ENCODE assay signal across 10 cellular contexts in the genomic region with DNA sequence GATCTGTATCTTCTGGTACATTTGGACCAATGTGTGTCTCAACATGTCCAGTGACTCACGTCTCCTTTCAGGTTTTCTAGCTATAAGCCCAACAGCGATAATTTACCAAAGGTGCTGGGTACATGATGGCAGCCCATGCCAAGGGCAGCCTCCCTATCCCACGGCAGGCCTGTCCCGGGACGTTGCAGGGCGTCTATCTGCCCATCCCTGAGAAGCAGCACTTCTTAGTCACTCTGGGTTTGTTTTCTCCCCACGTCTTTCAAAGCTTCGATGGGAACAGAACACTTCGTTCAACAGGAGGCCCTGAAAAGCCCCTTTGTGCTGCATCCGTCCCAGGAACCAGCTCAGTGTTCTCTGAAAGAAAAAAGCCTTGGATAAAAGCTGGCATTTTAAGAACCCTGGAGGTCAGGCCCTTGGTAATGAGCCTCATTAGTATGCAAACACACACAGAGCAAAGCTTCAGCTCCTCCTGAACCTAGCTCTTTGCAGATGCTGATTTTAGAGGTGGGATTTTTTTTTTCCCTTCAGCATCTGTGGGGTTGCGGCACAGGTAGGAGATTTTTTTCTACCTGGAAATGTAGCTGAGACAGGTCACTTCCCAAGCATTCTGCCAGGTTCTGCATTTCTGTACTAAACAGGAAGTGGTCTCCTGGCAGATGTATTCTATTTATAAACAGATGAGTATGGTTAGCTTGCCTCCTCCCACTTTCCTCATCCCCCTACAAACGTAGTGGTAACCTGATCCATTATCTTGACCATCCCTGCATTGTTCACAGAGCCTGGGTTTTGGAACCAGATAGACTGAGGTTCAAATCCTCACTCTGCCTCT. TPM values are rescaled to one million over a fixed set of nuclear protein-coding genes. Genes with fewer than 3 reads are reported as not detected.
A peak's percentile ranks its signal among the peaks of the same experiment; 100 is the strongest.
DNase-seq lines count a peak whose midpoint lies in the region; ATAC-seq lines count a peak whose summit lies in the region.
"Had no signal": no experiment of that assay in that cellular context is flagged by ENCODE, and none has a peak within 500 bp of the region (broad histone marks: within the 10 kb centered on the region; RNA-seq: fewer than 3 reads in every experiment).

No MANE protein-coding gene starts in this region.

- DNase-seq in NCI-H748 (lab: John Stamatoyannopoulos, UW; ENCODE audit: unreplicated experiment) (peak; percentile 70), NCI-H748 treated with DMSO at 0.1 percent for 48 hours (lab: John Stamatoyannopoulos, UW) (no peak), RPMI7951 (ENCODE audit: low read depth) (peak; percentile 70), fibroblast of the conjunctiva (ENCODE audit: low read depth) (peak; percentile 5), sciatic nerve (ENCODE audit: low spot score) (no peak)
- no peak for DNase-seq in stimulated activated CD4-positive, alpha-beta T cell treated with anti-CD3 and anti-CD28 coated beads, Interleukin-2, amount 100 ng/mL, for 48 hours
- DNase-seq: ACHN had no signal

- ATAC-seq in sciatic nerve (peak; percentile 77), HG03469 (IDR thresholded peaks at IDR 0.05; ENCODE audit: unreplicated experiment) (no peak), HG03439 (IDR thresholded peaks at IDR 0.05; ENCODE audit: unreplicated experiment) (no peak)

- intact Hi-C loops in sciatic nerve (cut with DNase I): no loop called here

RNA-seq across cellular contexts. Expression of a gene that starts 17.5 kb away (rescaled TPM):
- total RNA-seq in RPMI7951 (2014; rRNA removed; shearing (Covaris generic)): not detected in 2 replicates
- not detected for total RNA-seq in sciatic nerve
- total RNA-seq: dermis microvascular lymphatic vessel endothelial cell had no signal

RNA-seq across cellular contexts. Expression of a gene that starts 27.5 kb away (rescaled TPM):
- 41.6 and 44.3 TPM in 2 replicates for total RNA-seq in RPMI7951 (2014; rRNA removed; shearing (Covaris generic))
- total RNA-seq in sciatic nerve: 110 TPM

RNA-seq across cellular contexts. Expression of a gene that starts 42.0 kb away (rescaled TPM):
- total RNA-seq in RPMI7951 (2014; rRNA removed; shearing (Covaris generic)): not detected in 2 replicates
- 94.5 TPM for total RNA-seq in sciatic nerve
- total RNA-seq: dermis microvascular lymphatic vessel endothelial cell had no signal

Comparison
In these comparisons a context has a peak if more than half of its experiments do, and no peak if none do; other contexts are left out.
1. DNase-seq: peak in NCI-H748 (single experiment), RPMI7951 (single experiment) and fibroblast of the conjunctiva (single experiment); none in NCI-H748 treated with DMSO at 0.1 percent for 48 hours (single experiment), sciatic nerve (single experiment) and stimulated activated CD4-positive, alpha-beta T cell treated with anti-CD3 and anti-CD28 coated beads, Interleukin-2, amount 100 ng/mL, for 48 hours (0 of 2).
2. RNA of a gene that starts 42.0 kb away (total RNA-seq): 94.5 TPM in sciatic nerve (single experiment); not detected in RPMI7951; every median in the first group is over 10 times any median in the second.